Comparison of ENCODE assay signal across 22 cellular contexts in genomic region chr5:134043793-134044525, GRCh38. TPM values are rescaled to one million over a fixed set of nuclear protein-coding genes. Genes with fewer than 3 reads are reported as not detected.
DNase-seq lines count a peak whose midpoint lies in the region; ATAC-seq and TF ChIP-seq lines count a peak whose summit lies in the region.
"Had no signal": no experiment of that assay in that cellular context is flagged by ENCODE, and none has a peak within 500 bp of the region (broad histone marks: within the 10 kb centered on the region; RNA-seq: fewer than 3 reads in every experiment).

No MANE protein-coding gene starts in this region.

- H3K4me3 ChIP-seq in Karpas-422 (ENCODE audit: low read length) (no peak overlapping the region), neural progenitor cell (no peak overlapping the region)
- H3K4me3 ChIP-seq: PC-9 had no signal

- no peak overlapping the region for H3K4me3 Mint-ChIP-seq in activated naive CD4-positive, alpha-beta T cell treated with anti-CD3 and anti-CD28 coated beads for 36 hours
- H3K4me3 Mint-ChIP-seq in CD4-positive, alpha-beta T cell = peak overlapping the region; percentile 48
- H3K4me3 Mint-ChIP-seq in T-cell (peak overlapping the region in 1 of 3 donors; percentile 38), neural progenitor cell (no peak overlapping the region)
- H3K4me3 Mint-ChIP-seq: B cell; CD8-positive, alpha-beta memory T cell; IgD-negative memory B cell had no signal

- no peaks in the 10 kb centered on the region for H3K36me3 ChIP-seq in Karpas-422 (ENCODE audit: insufficient read depth, low read length)
- H3K36me3 ChIP-seq in neural progenitor cell = no peaks in the 10 kb centered on the region

- no peaks in the 10 kb centered on the region for H3K36me3 Mint-ChIP-seq in activated naive CD4-positive, alpha-beta T cell treated with anti-CD3 and anti-CD28 coated beads for 36 hours (ENCODE audit: low read depth)
- no peaks in the 10 kb centered on the region for H3K36me3 Mint-ChIP-seq in CD4-positive, alpha-beta T cell (ENCODE audit: low read depth)
- H3K36me3 Mint-ChIP-seq in T-cell (no peaks in the 10 kb centered on the region), neural progenitor cell (no peaks in the 10 kb centered on the region)
- H3K36me3 Mint-ChIP-seq: CD8-positive, alpha-beta memory T cell; IgD-negative memory B cell had no signal

- no peak overlapping the region for H3K4me2 ChIP-seq in Karpas-422 (ENCODE audit: low read depth, low read length, poor library complexity, severe bottlenecking)
- no peak overlapping the region for H3K4me2 ChIP-seq in neural progenitor cell
- H3K4me2 ChIP-seq: PC-9 had no signal

- H2AFZ ChIP-seq in Karpas-422 (ENCODE audit: low read length) (no peak overlapping the region), neural progenitor cell (replicated peaks) (no peak overlapping the region)
- H2AFZ ChIP-seq: PC-9 had no signal

- no peaks in the 10 kb centered on the region for H3K9me3 ChIP-seq in CD4-positive, alpha-beta T cell (ENCODE audit: control insufficient read depth, low read length)
- H3K9me3 ChIP-seq in Karpas-422 (ENCODE audit: low read length) (no peaks in the 10 kb centered on the region), neural progenitor cell (ENCODE audit: low read depth) (no peaks in the 10 kb centered on the region)

- no peaks in the 10 kb centered on the region for H3K4me1 ChIP-seq in Karpas-422 (ENCODE audit: low read length)
- peaks cover 13% of the 10 kb centered on the region for H3K4me1 ChIP-seq in neural progenitor cell

- H3K9me2 ChIP-seq in Karpas-422 (replicated peaks; ENCODE audit: insufficient read depth, low read length) = no peaks in the 10 kb centered on the region

- no peak overlapping the region for H3K27ac ChIP-seq in CD4-positive, alpha-beta T cell (ENCODE audit: low read depth, low read length)
- H3K27ac ChIP-seq in Karpas-422 (ENCODE audit: low read length) = no peak overlapping the region
- no peak overlapping the region for H3K27ac ChIP-seq in neural progenitor cell
- H3K27ac ChIP-seq: PC-9 had no signal

- TF ChIP-seq CTCF in CD4-positive, alpha-beta T cell (IDR thresholded peaks at IDR 0.05) = no peak
- no peak for TF ChIP-seq CTCF in neural progenitor cell (IDR thresholded peaks at IDR 0.05)

- H3K9ac ChIP-seq in Karpas-422 (ENCODE audit: low read length) (no peak overlapping the region), neural progenitor cell (no peak overlapping the region)

- H3K27ac Mint-ChIP-seq in activated naive CD4-positive, alpha-beta T cell treated with anti-CD3 and anti-CD28 coated beads for 36 hours = peak overlapping the region; percentile 24
- peak overlapping the region; percentile 61 for H3K27ac Mint-ChIP-seq in CD4-positive, alpha-beta T cell
- H3K27ac Mint-ChIP-seq in T-cell (peak overlapping the region; percentile 27 to 86), neural progenitor cell (no peak overlapping the region)
- H3K27ac Mint-ChIP-seq: B cell had no signal

- POLR2A ChIA-PET in CD4-positive, alpha-beta T cell (lab: Charles Lee) = interaction anchor here (0.7 to 15.8 kb wide), 10 partner anchors 8 to 99 kb away, joined by 3 to 350 read pairs (median 8); partner anchors contain the start of genes TCF7 and VDAC1
- POLR2A ChIA-PET in T-cell (lab: Charles Lee) = interaction anchor here in 1 of 2 donors (0.5 to 0.6 kb wide), 2 partner anchors 71 to 543 kb away, joined by 3 to 5 read pairs; partner anchors contain the start of gene TCF7

- H3K27me3 ChIP-seq in CD4-positive, alpha-beta T cell (ENCODE audit: control insufficient read depth, insufficient read depth, low read length) = no peaks in the 10 kb centered on the region
- no peaks in the 10 kb centered on the region for H3K27me3 ChIP-seq in Karpas-422 (ENCODE audit: low read length)
- no peaks in the 10 kb centered on the region for H3K27me3 ChIP-seq in neural progenitor cell

- DNase-seq in activated naive CD4-positive, alpha-beta T cell treated with anti-CD3 and anti-CD28 coated beads for 36 hours = peak; percentile 52
- no peak for DNase-seq in activated naive CD4-positive, alpha-beta T cell treated with Interleukin-2 at 50 U/mL for 16 hours
- peak in 1 of 10 experiments; percentile 24 for DNase-seq in CD4-positive, alpha-beta T cell
- DNase-seq in T-cell (no peak), posterior vena cava (ENCODE audit: low spot score) (peak; percentile 50), AG08395 (ENCODE audit: low spot score) (no peak), Karpas-422 (no peak), neural progenitor cell (ENCODE audit: low spot score) (no peak)
- DNase-seq: Calu3; CD8-positive, alpha-beta memory T cell; DMS153; MM.1S; NCI-H1048; NCI-H1417 treated with DMSO at 0.1 percent for 48 hours; NCI-H187; NCI-H446 treated with DMSO at 0.1 percent for 48 hours; NCI-H526 treated with DMSO at 0.1 percent for 48 hours; PC-9; RPMI8226; SHP77 had no signal

- H3F3A ChIP-seq in neural progenitor cell (ENCODE audit: low read depth) = peaks cover 13% of the 10 kb centered on the region

- no peak for ATAC-seq in CD4-positive, alpha-beta T cell (ENCODE audit: poor library complexity)
- no peak for ATAC-seq in T-cell (replicated peaks in 1 of 4)

- peaks cover 50% of the 10 kb centered on the region for H3K4me1 Mint-ChIP-seq in activated naive CD4-positive, alpha-beta T cell treated with anti-CD3 and anti-CD28 coated beads for 36 hours (ENCODE audit: low read depth)
- H3K4me1 Mint-ChIP-seq in CD4-positive, alpha-beta T cell (ENCODE audit: low read depth) = peaks cover 83% of the 10 kb centered on the region
- peaks cover 67 to 74% (median 68%) of the 10 kb centered on the region in 3 donors for H3K4me1 Mint-ChIP-seq in T-cell
- peaks cover 13% of the 10 kb centered on the region for H3K4me1 Mint-ChIP-seq in neural progenitor cell

- H3K79me2 ChIP-seq in Karpas-422 (ENCODE audit: low read length) = no peaks in the 10 kb centered on the region
- H3K79me2 ChIP-seq in neural progenitor cell (ENCODE audit: low read depth) = no peaks in the 10 kb centered on the region

- H3K9me3 Mint-ChIP-seq in activated naive CD4-positive, alpha-beta T cell treated with anti-CD3 and anti-CD28 coated beads for 36 hours = no peaks in the 10 kb centered on the region
- H3K9me3 Mint-ChIP-seq in CD4-positive, alpha-beta T cell = no peaks in the 10 kb centered on the region
- H3K9me3 Mint-ChIP-seq in T-cell = no peaks in the 10 kb centered on the region
- peaks cover 3% of the 10 kb centered on the region for H3K9me3 Mint-ChIP-seq in neural progenitor cell
- H3K9me3 Mint-ChIP-seq: CD8-positive, alpha-beta memory T cell; IgD-negative memory B cell had no signal

- H3K27me3 Mint-ChIP-seq in activated naive CD4-positive, alpha-beta T cell treated with anti-CD3 and anti-CD28 coated beads for 36 hours (ENCODE audit: low read depth) = no peaks in the 10 kb centered on the region
- no peaks in the 10 kb centered on the region for H3K27me3 Mint-ChIP-seq in CD4-positive, alpha-beta T cell
- H3K27me3 Mint-ChIP-seq in T-cell = no peaks in the 10 kb centered on the region
- H3K27me3 Mint-ChIP-seq in neural progenitor cell (ENCODE audit: insufficient read depth, low read depth) = peaks cover 11% of the 10 kb centered on the region
- H3K27me3 Mint-ChIP-seq: B cell; CD8-positive, alpha-beta memory T cell; IgD-negative memory B cell had no signal

- CTCF ChIA-PET in activated naive CD4-positive, alpha-beta T cell treated with anti-CD3 and anti-CD28 coated beads for 36 hours (lab: Charles Lee) = interaction anchor here (0.6 to 9.2 kb wide), 13 partner anchors 9 to 100 kb away, joined by 3 to 593 read pairs (median 5); partner anchors contain the start of gene TCF7
- CTCF ChIA-PET in CD4-positive, alpha-beta T cell (lab: Charles Lee) = interaction anchor here (0.7 to 2.0 kb wide), 5 partner anchors 22 to 125 kb away, joined by 3 to 5 read pairs (median 4); no protein-coding TSS in a partner anchor
- CTCF ChIA-PET in T-cell (lab: Charles Lee) = interaction anchor here (0.9 to 1.4 kb wide), 6 partner anchors 12 to 103 kb away, joined by 3 to 9 read pairs (median 6); no protein-coding TSS in a partner anchor

- intact Hi-C loops in activated naive CD4-positive, alpha-beta T cell treated with anti-CD3 and anti-CD28 coated beads for 36 hours (cut with micrococcal nuclease) = no loop called here
- intact Hi-C loops in CD4-positive, alpha-beta T cell (cut with DNase I, micrococcal nuclease) = loop anchor here in 1 of 2 experiments (2.0 kb wide), 1 partner anchor 19 kb away; no protein-coding TSS in a partner anchor
- intact Hi-C loops in posterior vena cava (cut with DNase I) = loop anchor here in 1 of 2 donors (5.0 kb wide), 1 partner anchor 98 kb away; no protein-coding TSS in a partner anchor

- no peaks in the 10 kb centered on the region for H4K20me1 ChIP-seq in Karpas-422 (ENCODE audit: insufficient read depth, low read depth, low read length)
- no peaks in the 10 kb centered on the region for H4K20me1 ChIP-seq in neural progenitor cell (ENCODE audit: low read depth)

RNA-seq across cellular contexts. Expression of gene VDAC1, which starts 39.2 kb away (rescaled TPM):
- total RNA-seq in activated naive CD4-positive, alpha-beta T cell treated with anti-CD3 and anti-CD28 coated beads for 36 hours = 100 to 1,000 TPM; 485 to 513 TPM
- total RNA-seq in CD4-positive, alpha-beta T cell = 10 to 100 TPM; 46.8 to 50.9 TPM
- total RNA-seq in T-cell (10 to 100 TPM; 45.8 to 58.7 (median 54.6) TPM), posterior vena cava (100 to 1,000 TPM; 104 to 105 TPM), neural progenitor cell (ENCODE audit: low replicate concordance) (179 and 224 TPM in 2 replicates)
- 218 and 303 TPM in 2 replicates for total RNA-seq in Karpas-422 (2014; rRNA removed; shearing (Covaris generic); ENCODE audit: low replicate concordance)

Comparison
In these comparisons a context has a peak if more than half of its experiments do, and no peak if none do; other contexts are left out.
1. DNase-seq: peak in activated naive CD4-positive, alpha-beta T cell treated with anti-CD3 and anti-CD28 coated beads for 36 hours (single experiment) and posterior vena cava (single experiment); none in activated naive CD4-positive, alpha-beta T cell treated with Interleukin-2 at 50 U/mL for 16 hours (single experiment), T-cell (0 of 34), AG08395 (single experiment), Karpas-422 (single experiment) and neural progenitor cell (single experiment).